8 cellular contexts compared by ENCODE assay signal in the genomic region with DNA sequence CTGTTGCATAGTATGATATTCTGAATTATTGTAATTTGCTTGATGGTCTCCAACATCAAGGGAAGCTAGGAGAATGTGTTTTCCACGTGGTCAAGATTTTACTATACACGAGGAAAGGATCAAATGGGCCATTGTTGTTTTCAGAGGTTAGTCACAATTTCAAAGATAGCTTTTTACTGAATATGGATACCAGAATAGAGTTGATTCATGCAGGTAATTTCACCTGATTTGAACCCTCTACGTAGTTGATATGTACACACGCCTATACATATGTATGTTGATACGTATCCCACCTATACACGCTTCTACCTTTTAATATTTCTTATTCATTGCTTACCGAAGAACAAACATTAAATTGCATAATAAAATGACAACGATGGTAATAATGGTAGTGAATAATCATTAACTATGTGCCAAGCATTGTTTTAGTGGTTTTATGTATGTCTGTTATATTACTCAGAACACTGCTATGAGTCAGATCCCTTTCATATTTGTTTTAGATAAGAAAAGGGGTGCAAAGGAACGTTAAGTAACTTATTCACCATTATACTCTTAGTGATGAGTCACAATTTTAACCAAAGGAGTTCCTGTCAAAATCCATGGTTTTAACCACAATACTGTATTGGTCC.
DNase-seq lines count a peak whose midpoint lies in the region; ATAC-seq, FAIRE-seq and TF ChIP-seq lines count a peak whose summit lies in the region.
"Not testable (repeated sequence)": the region's sequence is repeated elsewhere in the genome, so short reads cannot be mapped to it uniquely, and the experiment has no call there.

No MANE protein-coding gene starts in this region.

- not testable (repeated sequence) for H4K20me1 ChIP-seq in GM12878 (ENCODE audit: control insufficient read depth, insufficient read depth)

- FAIRE-seq in GM12878 (lab: Jason Lieb, UNC) = not testable (repeated sequence)
- peak; percentile 68 for FAIRE-seq in small intestine (lab: Jason Lieb, UNC)

- not testable (repeated sequence) for TF ChIP-seq RAD21 in GM12878 (IDR thresholded peaks at IDR 0.05; ENCODE audit: insufficient read depth, low read depth, low read length)

- not testable (repeated sequence) for BruUV-seq in GM12878 (replicated peaks; lab: Mats Ljungman, UMichigan)

- not testable (repeated sequence) for H3K79me2 ChIP-seq in GM12878 (ENCODE audit: control insufficient read depth, insufficient read depth, low read length)

- not testable (repeated sequence) for TF ChIP-seq EP300 in GM12878 (IDR thresholded peaks at IDR 0.05; ENCODE audit: borderline replicate concordance in 1 of 2, control insufficient read depth in 1 of 2, low read depth in 2 of 2, low read length in 2 of 2)

- intact Hi-C loops in GM12878 (cut with micrococcal nuclease; ENCODE audit: unreplicated experiment) = not testable (repeated sequence)

- not testable (repeated sequence) for TF ChIP-seq CTCF in RWPE2 (IDR thresholded peaks at IDR 0.05; ENCODE audit: poor library complexity, severe bottlenecking); GM12878 (IDR thresholded peaks at IDR 0.05 in 2 of 3, conservative IDR thresholded peaks at IDR 0.05 in 1 of 3; ENCODE audit: control insufficient read depth in 2 of 3, extremely low read depth in 1 of 3, insufficient read depth in 1 of 3, low read depth in 3 of 3, low read length in 3 of 3)

- H3K4me1 ChIP-seq in RWPE2 (ENCODE audit: insufficient read depth, poor library complexity, severe bottlenecking); GM12878 (ENCODE audit: control insufficient read depth, insufficient read depth, low read length); small intestine (ENCODE audit: control insufficient read depth in 2 of 2, insufficient read depth in 1 of 2, low read depth in 1 of 2, low read length in 1 of 2): not testable (repeated sequence)

- H3K4me3 ChIP-seq in RWPE2 (ENCODE audit: severe bottlenecking); GM12878; small intestine (ENCODE audit: low read depth in 1 of 2, low read length in 2 of 2): not testable (repeated sequence)

- CTCF ChIA-PET in GM12878 (lab: Yijun Ruan, JAX) = not testable (repeated sequence)

- POLR2A ChIA-PET in GM12878 (lab: Charles Lee) = not testable (repeated sequence)

- RAD21 ChIA-PET in GM12878 (lab: Charles Lee; ENCODE audit: unreplicated experiment) = not testable (repeated sequence)

- ATAC-seq in GM18502 (IDR thresholded peaks at IDR 0.05; ENCODE audit: poor library complexity, unreplicated experiment) = peak; percentile 49
- peak; percentile 49 for ATAC-seq in HG02973 (IDR thresholded peaks at IDR 0.05; ENCODE audit: unreplicated experiment)
- peak; percentile 97 for ATAC-seq in RWPE2 (ENCODE audit: low read depth)
- ATAC-seq in GM12878 = peak; percentile 52; the same call in 2 of the 3 replicates
- ATAC-seq in esophagus mucosa = peak; percentile 90

- DNase-seq in HT-29 (ENCODE audit: low spot score) (peak; percentile 84), kidney tubule cell (ENCODE audit: low spot score) (peak; percentile 91), small intestine (peak; percentile 82)
- DNase-seq in RWPE2 (ENCODE audit: low spot score); GM12878 (ENCODE audit: low read depth, low spot score): not testable (repeated sequence)

- not testable (repeated sequence) for H3K9ac ChIP-seq in GM12878 (ENCODE audit: control insufficient read depth, insufficient read depth, low read length)

- H3K4me2 ChIP-seq in GM12878 (ENCODE audit: control insufficient read depth, insufficient read depth) = not testable (repeated sequence)

- in situ Hi-C loops in GM12878 (cut with MboI) = not testable (repeated sequence)

- H3K36me3 ChIP-seq in RWPE2 (ENCODE audit: low read depth); GM12878 (ENCODE audit: control insufficient read depth in 2 of 2, insufficient read depth in 2 of 2, low read length in 1 of 2); small intestine (ENCODE audit: control insufficient read depth in 2 of 2, insufficient read depth in 2 of 2, low read length in 2 of 2): not testable (repeated sequence)

- peak overlapping the region; percentile 20 for H3K27ac ChIP-seq in RWPE2 (ENCODE audit: poor library complexity, severe bottlenecking)
- H3K27ac ChIP-seq in GM12878 (ENCODE audit: control insufficient read depth, insufficient read depth); small intestine (ENCODE audit: low read depth in 1 of 2, low read length in 1 of 2): not testable (repeated sequence)

- 27% methylated on average over 6 of the region's 9 CpGs for WGBS in GM12878 (ENCODE audit: insufficient coverage, insufficient replicate concordance, low lambda C conversion rate, missing lambda C conversion rate)
- WGBS in small intestine, 3 donors = 19 to 66% (median 21%) methylated on average over 5 of the region's 9 CpGs

- H3K9me3 ChIP-seq in RWPE2 (ENCODE audit: severe bottlenecking); GM12878 (replicated peaks; ENCODE audit: control insufficient read depth, insufficient read depth, low read length); small intestine (ENCODE audit: control insufficient read depth, low read depth): not testable (repeated sequence)

- H2AFZ ChIP-seq in GM12878 (ENCODE audit: control insufficient read depth, low read depth, low read length) = not testable (repeated sequence)

- SMC1A ChIA-PET in GM12878 (lab: Charles Lee; ENCODE audit: uncharacterized antibody, unreplicated experiment) = not testable (repeated sequence)

- H3K27me3 ChIP-seq in RWPE2 (ENCODE audit: insufficient read depth, poor library complexity, severe bottlenecking); GM12878 (replicated peaks in 1 of 2; ENCODE audit: control insufficient read depth in 2 of 2, insufficient read depth in 2 of 2, low read length in 1 of 2); small intestine (ENCODE audit: control insufficient read depth in 2 of 2, insufficient read depth in 2 of 2, low read length in 2 of 2): not testable (repeated sequence)

- TF ChIP-seq POLR2A in GM12878 (IDR thresholded peaks at IDR 0.05; ENCODE audit: low read depth, low read length) = not testable (repeated sequence)
